13 cellular contexts compared by ENCODE assay signal in the genomic region with DNA sequence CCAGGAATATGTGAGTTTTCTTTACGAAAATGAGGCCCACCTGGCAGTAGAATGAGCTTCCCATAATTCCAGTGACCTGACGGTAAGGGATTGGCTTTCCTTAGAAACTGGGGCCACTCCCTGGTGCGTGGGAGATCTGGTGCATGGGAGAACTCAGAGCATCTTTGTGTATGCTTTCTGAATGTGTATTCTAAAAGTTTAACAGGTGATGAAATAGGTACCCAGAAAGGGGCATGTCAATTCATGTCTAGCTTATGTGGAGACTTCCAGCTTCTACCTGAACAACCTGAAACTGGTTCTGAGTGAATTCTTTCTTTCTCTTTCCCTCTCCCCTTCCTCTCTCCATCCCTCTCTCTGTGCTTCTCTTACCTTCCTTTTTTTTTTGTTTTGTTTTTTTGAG. TPM values are rescaled to one million over a fixed set of nuclear protein-coding genes. Genes with fewer than 3 reads are reported as not detected.
A peak's percentile ranks its signal among the peaks of the same experiment; 100 is the strongest.
DNase-seq lines count a peak whose midpoint lies in the region; TF ChIP-seq lines count a peak whose summit lies in the region.
"Had no signal": no experiment of that assay in that cellular context is flagged by ENCODE, and none has a peak within 500 bp of the region (broad histone marks: within the 10 kb centered on the region; RNA-seq: fewer than 3 reads in every experiment).

No MANE protein-coding gene starts in this region.

- CTCF ChIA-PET in activated naive CD4-positive, alpha-beta T cell treated with anti-CD3 and anti-CD28 coated beads, Interleukin-2, amount 10 ng/mL, durations not matched to agents 7 days and 5 days (lab: Charles Lee): interaction anchor here (0.9 kb wide), 1 partner anchor 10 kb away, joined by 4 read pairs; no protein-coding TSS in a partner anchor
- CTCF ChIA-PET in activated naive CD4-positive, alpha-beta T cell treated with anti-CD3 and anti-CD28 coated beads for 36 hours (lab: Charles Lee): interaction anchor here (0.7 to 0.8 kb wide), 2 partner anchors 16 to 204 kb away, joined by 3 read pairs; no protein-coding TSS in a partner anchor
- CTCF ChIA-PET in RWPE1 (lab: Yijun Ruan, JAX): interaction anchor here (0.6 kb wide), 1 partner anchor 204 kb away, joined by 3 read pairs; no protein-coding TSS in a partner anchor

- H3K56ac ChIP-seq in H9 (ENCODE audit: insufficient read length, low read depth, low read length): no peak overlapping the region

- no peak overlapping the region for H3K4me3 Mint-ChIP-seq in activated naive CD4-positive, alpha-beta T cell treated with anti-CD3 and anti-CD28 coated beads, Interleukin-2, amount 10 ng/mL, durations not matched to agents 7 days and 5 days
- H3K4me3 Mint-ChIP-seq in activated naive CD4-positive, alpha-beta T cell treated with anti-CD3 and anti-CD28 coated beads for 36 hours: no peak overlapping the region
- H3K4me3 Mint-ChIP-seq in H9: no peak overlapping the region
- H3K4me3 Mint-ChIP-seq: CD8-positive, alpha-beta memory T cell had no signal

- no peak overlapping the region for H2AFZ ChIP-seq in H9 (ENCODE audit: low read length)

- no peak overlapping the region for H4K5ac ChIP-seq in H9 (ENCODE audit: insufficient read length, low read depth, low read length)

- no peak overlapping the region for H2BK120ac ChIP-seq in H9 (ENCODE audit: low read depth, low read length, poor library complexity, severe bottlenecking)

- no peak overlapping the region for H3K4me2 ChIP-seq in H9 (ENCODE audit: insufficient read depth, insufficient read length, low read length)

- H3T11ph ChIP-seq in H9 (ENCODE audit: low read length): no peak overlapping the region

- peaks cover 37% of the 10 kb centered on the region for H3K27me3 Mint-ChIP-seq in activated naive CD4-positive, alpha-beta T cell treated with anti-CD3 and anti-CD28 coated beads, Interleukin-2, amount 10 ng/mL, durations not matched to agents 7 days and 5 days
- H3K27me3 Mint-ChIP-seq in activated naive CD4-positive, alpha-beta T cell treated with anti-CD3 and anti-CD28 coated beads for 36 hours (ENCODE audit: low read depth): peaks cover 16% of the 10 kb centered on the region
- H3K27me3 Mint-ChIP-seq in H9 (ENCODE audit: low read depth): peaks cover 28% of the 10 kb centered on the region
- H3K27me3 Mint-ChIP-seq: IgD-negative memory B cell had no signal

- H2AK5ac ChIP-seq in H9 (ENCODE audit: insufficient read length, low read length): no peak overlapping the region

- no peaks in the 10 kb centered on the region for H3K36me3 ChIP-seq in effector memory CD4-positive, alpha-beta T cell (ENCODE audit: control insufficient read depth, insufficient read depth, low read length)

- no peaks in the 10 kb centered on the region for H3K36me3 Mint-ChIP-seq in activated naive CD4-positive, alpha-beta T cell treated with anti-CD3 and anti-CD28 coated beads, Interleukin-2, amount 10 ng/mL, durations not matched to agents 7 days and 5 days
- no peaks in the 10 kb centered on the region for H3K36me3 Mint-ChIP-seq in activated naive CD4-positive, alpha-beta T cell treated with anti-CD3 and anti-CD28 coated beads for 36 hours (ENCODE audit: low read depth)
- H3K36me3 Mint-ChIP-seq in H9 (ENCODE audit: insufficient read depth in 1 of 3, low read depth in 3 of 3): no peaks in the 10 kb centered on the region

- TF ChIP-seq CTCF in RWPE1 (conservative IDR thresholded peaks at IDR 0.05; ENCODE audit: low read depth): no peak
- no peak for TF ChIP-seq CTCF in epithelial cell of esophagus (IDR thresholded peaks at IDR 0.05; ENCODE audit: insufficient read depth, low read depth, low read length, missing control alignments)
- no peak for TF ChIP-seq CTCF in H9 (conservative IDR thresholded peaks at IDR 0.05)

- no peak overlapping the region for H3K9ac ChIP-seq in H9 (ENCODE audit: extremely low read depth, insufficient read length, low read length)

- H4K8ac ChIP-seq in H9 (replicated peaks; ENCODE audit: insufficient read length, low read depth, low read length): no peak overlapping the region

- no peaks in the 10 kb centered on the region for H3K4me1 Mint-ChIP-seq in activated naive CD4-positive, alpha-beta T cell treated with anti-CD3 and anti-CD28 coated beads, Interleukin-2, amount 10 ng/mL, durations not matched to agents 7 days and 5 days
- H3K4me1 Mint-ChIP-seq in activated naive CD4-positive, alpha-beta T cell treated with anti-CD3 and anti-CD28 coated beads for 36 hours (ENCODE audit: low read depth): no peaks in the 10 kb centered on the region
- H3K4me1 Mint-ChIP-seq in H9: no peaks in the 10 kb centered on the region; a peak in 1 of 4 replicates
- H3K4me1 Mint-ChIP-seq: CD8-positive, alpha-beta memory T cell had no signal

- POLR2A ChIA-PET in RWPE1 (lab: Yijun Ruan, JAX; ENCODE audit: low non-redundant PET): no interaction called here

- H2BK15ac ChIP-seq in H9 (ENCODE audit: low read depth, low read length): no peak overlapping the region

- no peak overlapping the region for H3K18ac ChIP-seq in H9 (ENCODE audit: insufficient read length, low read depth, low read length)

- no peak overlapping the region for H3K14ac ChIP-seq in H9 (ENCODE audit: insufficient read depth, low read length)

- DNase-seq in activated naive CD4-positive, alpha-beta T cell treated with anti-CD3 and anti-CD28 coated beads, Interleukin-2, amount 10 ng/mL, durations not matched to agents 7 days and 5 days: no peak
- DNase-seq in activated naive CD4-positive, alpha-beta T cell treated with anti-CD3 and anti-CD28 coated beads for 36 hours: no peak
- peak; percentile 9 for DNase-seq in RWPE1 (ENCODE audit: low spot score)
- DNase-seq in epithelial cell of esophagus (ENCODE audit: low read depth): peak; percentile 78
- no peak for DNase-seq in H9
- no peak for DNase-seq in effector memory CD4-positive, alpha-beta T cell
- no peak for DNase-seq in cardiac septum (ENCODE audit: low spot score)
- DNase-seq: CD8-positive, alpha-beta memory T cell; GOT3 had no signal

- H3K9me3 Mint-ChIP-seq in activated naive CD4-positive, alpha-beta T cell treated with anti-CD3 and anti-CD28 coated beads, Interleukin-2, amount 10 ng/mL, durations not matched to agents 7 days and 5 days: no peaks in the 10 kb centered on the region
- no peaks in the 10 kb centered on the region for H3K9me3 Mint-ChIP-seq in activated naive CD4-positive, alpha-beta T cell treated with anti-CD3 and anti-CD28 coated beads for 36 hours
- no peaks in the 10 kb centered on the region for H3K9me3 Mint-ChIP-seq in H9

- no peak overlapping the region for H2BK20ac ChIP-seq in H9 (ENCODE audit: low read depth, low read length, poor library complexity, severe bottlenecking)

- H3K9me3 ChIP-seq in H9 (ENCODE audit: control insufficient read depth, low read depth, low read length): no peaks in the 10 kb centered on the region
- H3K9me3 ChIP-seq in effector memory CD4-positive, alpha-beta T cell (ENCODE audit: control insufficient read depth, low read length): no peaks in the 10 kb centered on the region

- H3K27ac ChIP-seq in RWPE1 (no peak overlapping the region), H9 (ENCODE audit: insufficient read length, low read depth, low read length) (no peak overlapping the region)
- no peak overlapping the region for H3K27ac ChIP-seq in effector memory CD4-positive, alpha-beta T cell (ENCODE audit: insufficient read depth, low read length, poor library complexity, severe bottlenecking)
- H3K27ac ChIP-seq: 22Rv1 had no signal

- no peak overlapping the region for H3K4ac ChIP-seq in H9 (ENCODE audit: low read depth, low read length)

- H2BK12ac ChIP-seq in H9 (ENCODE audit: insufficient read length, low read depth, low read length): no peak overlapping the region

- H3K23me2 ChIP-seq in H9 (ENCODE audit: insufficient read length, low read depth, low read length, poor library complexity, severe bottlenecking): no peaks in the 10 kb centered on the region

- H3K4me3 ChIP-seq in epithelial cell of esophagus (ENCODE audit: low read length): no peak overlapping the region
- no peak overlapping the region for H3K4me3 ChIP-seq in effector memory CD4-positive, alpha-beta T cell (ENCODE audit: insufficient read depth, low read depth, low read length, poor library complexity, severe bottlenecking)

- H4K91ac ChIP-seq in H9 (ENCODE audit: insufficient read length, low read depth, low read length): no peak overlapping the region

- H3K27me3 ChIP-seq in H9 (ENCODE audit: insufficient read depth, low read length): no peaks in the 10 kb centered on the region
- H3K27me3 ChIP-seq in effector memory CD4-positive, alpha-beta T cell (replicated peaks; ENCODE audit: control insufficient read depth, insufficient read depth, low read length, poor library complexity, severe bottlenecking): no peaks in the 10 kb centered on the region

- no peak overlapping the region for H3K23ac ChIP-seq in H9 (ENCODE audit: insufficient read length, low read depth, low read length)

- no peaks in the 10 kb centered on the region for H3K79me1 ChIP-seq in H9 (ENCODE audit: insufficient read depth, low read depth, low read length, poor library complexity, severe bottlenecking)

- H4K20me1 ChIP-seq in H9 (ENCODE audit: control insufficient read depth, insufficient read depth, insufficient read length): no peaks in the 10 kb centered on the region

- H2BK5ac ChIP-seq in H9 (ENCODE audit: insufficient read length, low read length): no peak overlapping the region

- H3K27ac Mint-ChIP-seq in activated naive CD4-positive, alpha-beta T cell treated with anti-CD3 and anti-CD28 coated beads, Interleukin-2, amount 10 ng/mL, durations not matched to agents 7 days and 5 days: peak overlapping the region; percentile 39
- no peak overlapping the region for H3K27ac Mint-ChIP-seq in activated naive CD4-positive, alpha-beta T cell treated with anti-CD3 and anti-CD28 coated beads for 36 hours
- H3K27ac Mint-ChIP-seq in H9: no peak overlapping the region
- H3K27ac Mint-ChIP-seq: CD8-positive, alpha-beta memory T cell; IgD-negative memory B cell had no signal

- no CpG with 5 or more reads among the region's 3 CpGs for WGBS in H9 (ENCODE audit: extremely low coverage, insufficient read length, low lambda C conversion rate)

- no peaks in the 10 kb centered on the region for H3K4me1 ChIP-seq in H9 (ENCODE audit: insufficient read depth, low read length)
- no peaks in the 10 kb centered on the region for H3K4me1 ChIP-seq in effector memory CD4-positive, alpha-beta T cell (ENCODE audit: control insufficient read depth, insufficient read depth, low read length, poor library complexity, severe bottlenecking)

- no peaks in the 10 kb centered on the region for H3K79me2 ChIP-seq in H9 (ENCODE audit: insufficient read depth, low read length)

- intact Hi-C loops in activated naive CD4-positive, alpha-beta T cell treated with anti-CD3 and anti-CD28 coated beads for 36 hours (cut with micrococcal nuclease): no loop called here
- intact Hi-C loops in cardiac septum (cut with DNase I): no loop called here

RNA-seq across cellular contexts. Expression of a gene that starts 15.2 kb away (rescaled TPM):
- total RNA-seq in activated naive CD4-positive, alpha-beta T cell treated with anti-CD3 and anti-CD28 coated beads for 36 hours: not detected
- total RNA-seq in H9 (2021): not detected in 2 replicates
- total RNA-seq in cardiac septum: 0.40 TPM
- total RNA-seq: A673; CD8-positive, alpha-beta memory T cell had no signal

RNA-seq across cellular contexts. Expression of a gene that starts 28.9 kb away (rescaled TPM):
- not detected for total RNA-seq in activated naive CD4-positive, alpha-beta T cell treated with anti-CD3 and anti-CD28 coated beads for 36 hours
- total RNA-seq in H9 (2021) (not detected in 2 replicates), cardiac septum (5.6 TPM)
- total RNA-seq: A673, Daoy had no signal

RNA-seq across cellular contexts. Expression of a gene that starts 29.5 kb away (rescaled TPM):
- total RNA-seq in activated naive CD4-positive, alpha-beta T cell treated with anti-CD3 and anti-CD28 coated beads for 36 hours: under 1 TPM; 0.10 TPM
- total RNA-seq in H9 (2021) (0.18 TPM in 1 of 2 replicates, not detected in the other), cardiac septum (0.38 TPM)

RNA-seq across cellular contexts. Expression of a gene that starts 57.7 kb away (rescaled TPM):
- 10 to 100 TPM; 28.2 to 28.4 TPM for total RNA-seq in activated naive CD4-positive, alpha-beta T cell treated with anti-CD3 and anti-CD28 coated beads for 36 hours
- total RNA-seq in H9 (2021): 23.2 and 28.0 TPM in 2 replicates
- total RNA-seq in cardiac septum: 8.2 TPM

Comparison
In these comparisons a context has a peak if more than half of its experiments do, and no peak if none do; other contexts are left out.
1. DNase-seq: peak in RWPE1 (single experiment) and epithelial cell of esophagus (single experiment); none in activated naive CD4-positive, alpha-beta T cell treated with anti-CD3 and anti-CD28 coated beads, Interleukin-2, amount 10 ng/mL, durations not matched to agents 7 days and 5 days (single experiment), activated naive CD4-positive, alpha-beta T cell treated with anti-CD3 and anti-CD28 coated beads for 36 hours (single experiment), H9 (single experiment), effector memory CD4-positive, alpha-beta T cell (0 of 3) and cardiac septum (single experiment).